Comparison of ENCODE assay signal across 10 cellular contexts in genomic region chr9:94140418-94140780, GRCh38. TPM values are rescaled to one million over a fixed set of nuclear protein-coding genes. Genes with fewer than 3 reads are reported as not detected.
DNase-seq lines count a peak whose midpoint lies in the region; ATAC-seq, FAIRE-seq and TF ChIP-seq lines count a peak whose summit lies in the region.
"Had no signal": no experiment of that assay in that cellular context is flagged by ENCODE, and none has a peak within 500 bp of the region (broad histone marks: within the 10 kb centered on the region; RNA-seq: fewer than 3 reads in every experiment).

No MANE protein-coding gene starts in this region.

- TF ChIP-seq CTCF in Panc1 (IDR thresholded peaks at IDR 0.05) (no peak), bronchial epithelial cell (IDR thresholded peaks at IDR 0.05; ENCODE audit: insufficient read depth, low read length, severe bottlenecking) (no peak)

- no peaks in the 10 kb centered on the region for H3K27me3 Mint-ChIP-seq in activated T-cell treated with anti-CD3 and anti-CD28 coated beads, Interleukin-2, amount 50 U/mL, for 24 hours

- H3K4me3 Mint-ChIP-seq in activated T-cell treated with anti-CD3 and anti-CD28 coated beads, Interleukin-2, amount 50 U/mL, for 24 hours, result no peak overlapping the region
- H3K4me3 Mint-ChIP-seq: H9 had no signal

- no peaks in the 10 kb centered on the region for H3K36me3 Mint-ChIP-seq in activated T-cell treated with anti-CD3 and anti-CD28 coated beads, Interleukin-2, amount 50 U/mL, for 24 hours (ENCODE audit: low read depth)

- peak overlapping the region; percentile 9 to 54 for H3K4ac ChIP-seq in mesenchymal stem cell (ENCODE audit: low read depth in 1 of 2, low read length in 2 of 2)

- H2AFZ ChIP-seq in mesenchymal stem cell (ENCODE audit: low read depth, low read length), result peak overlapping the region; percentile 75

- no peak overlapping the region for H3K23ac ChIP-seq in mesenchymal stem cell (ENCODE audit: low read length in 2 of 2)

- H3K9me3 Mint-ChIP-seq in activated T-cell treated with anti-CD3 and anti-CD28 coated beads, Interleukin-2, amount 50 U/mL, for 24 hours, result no peaks in the 10 kb centered on the region
- H3K9me3 Mint-ChIP-seq: H9 had no signal

- H3K9me3 ChIP-seq in Panc1 (ENCODE audit: control insufficient read depth, insufficient read depth, low read depth, low read length) (no peaks in the 10 kb centered on the region), mesenchymal stem cell (ENCODE audit: control insufficient read depth, low read length) (no peaks in the 10 kb centered on the region)

- H3K36me3 ChIP-seq in Panc1 (ENCODE audit: control insufficient read depth, insufficient read depth, low read length), result no peaks in the 10 kb centered on the region
- no peaks in the 10 kb centered on the region for H3K36me3 ChIP-seq in bronchial epithelial cell (ENCODE audit: control insufficient read depth, insufficient read depth, low read length)
- H3K36me3 ChIP-seq in mesenchymal stem cell (ENCODE audit: control insufficient read depth in 1 of 2, insufficient read depth in 2 of 2, low read depth in 1 of 2, low read length in 2 of 2), result no peaks in the 10 kb centered on the region

- H3K27ac ChIP-seq in Panc1 (ENCODE audit: low read length), result peak overlapping the region; percentile 76
- H3K27ac ChIP-seq in mesenchymal stem cell (ENCODE audit: low read length, poor library complexity, severe bottlenecking), result peak overlapping the region; percentile 79
- H3K27ac ChIP-seq in substantia nigra (ENCODE audit: low read depth, low read length, poor library complexity, severe bottlenecking), result peak overlapping the region; percentile 39

- ATAC-seq in Panc1, result no peak
- ATAC-seq in HG03571 (IDR thresholded peaks at IDR 0.05; ENCODE audit: unreplicated experiment), result no peak

- peak overlapping the region; percentile 84 for H4K91ac ChIP-seq in mesenchymal stem cell (ENCODE audit: low read length)

- POLR2A ChIA-PET in Panc1 (lab: Charles Lee), result interaction anchor here (1.4 kb wide), 1 partner anchor 27 kb away, joined by 6 read pairs; no protein-coding TSS in a partner anchor

- H3K4me1 Mint-ChIP-seq in activated T-cell treated with anti-CD3 and anti-CD28 coated beads, Interleukin-2, amount 50 U/mL, for 24 hours (ENCODE audit: low read depth), result no peaks in the 10 kb centered on the region

- no peak overlapping the region for H2BK5ac ChIP-seq in mesenchymal stem cell (ENCODE audit: low read depth, low read length, poor library complexity, severe bottlenecking)

- H3K4me2 ChIP-seq in mesenchymal stem cell (ENCODE audit: low read length, poor library complexity, severe bottlenecking), result peak overlapping the region; percentile 6

- H3K18ac ChIP-seq in mesenchymal stem cell (ENCODE audit: low read depth in 1 of 2, low read length in 2 of 2), result peak overlapping the region; percentile 84

- H3K27ac Mint-ChIP-seq in activated T-cell treated with anti-CD3 and anti-CD28 coated beads, Interleukin-2, amount 50 U/mL, for 24 hours, result no peak overlapping the region
- H3K27ac Mint-ChIP-seq: H9 had no signal

- H2BK12ac ChIP-seq in mesenchymal stem cell (ENCODE audit: low read length in 2 of 2), result peak overlapping the region; percentile 86 to 93

- in situ Hi-C loops in Panc1 (cut with HindIII; ENCODE audit: low pct_unique_long_range_greater_than_20kb, low sequenced_read_pairs), result no loop called here

- H3K14ac ChIP-seq in mesenchymal stem cell (ENCODE audit: low read length in 2 of 2), result no peak overlapping the region

- intact Hi-C loops in Panc1 (cut with micrococcal nuclease; ENCODE audit: unreplicated experiment), result no loop called here

- H2AK5ac ChIP-seq in mesenchymal stem cell (ENCODE audit: low read length, severe bottlenecking), result peak overlapping the region; percentile 67

- H2BK15ac ChIP-seq in mesenchymal stem cell (ENCODE audit: low read depth, poor library complexity, severe bottlenecking), result peak overlapping the region; percentile 31

- 90% methylated on average over 1 of the region's 4 CpGs for WGBS in mesenchymal stem cell

- DNase-seq in Panc1 (ENCODE audit: low read depth, low spot score), result no peak
- DNase-seq in bronchial epithelial cell (ENCODE audit: low read depth), result peak; percentile 29
- no peak for DNase-seq in mesenchymal stem cell
- DNase-seq in substantia nigra (lab: John Stamatoyannopoulos, UW), result no peak
- no peak for DNase-seq in germinal center (ENCODE audit: low spot score)
- no peak for DNase-seq in activated T-cell treated with anti-CD3 and anti-CD28 coated beads, Interleukin-2, amount 50 U/mL, for 24 hours
- DNase-seq in cortex of kidney (lab: John Stamatoyannopoulos, UW), result no peak
- DNase-seq: H9, KG1 had no signal

- H2BK120ac ChIP-seq in mesenchymal stem cell (ENCODE audit: low read depth, low read length), result peak overlapping the region; percentile 36

- no TSS peak for BruUV-seq in Panc1 (replicated peaks; lab: Mats Ljungman, UMichigan)

- H4K8ac ChIP-seq in mesenchymal stem cell (ENCODE audit: low read length), result peak overlapping the region; percentile 53

- H3K4me1 ChIP-seq in Panc1 (ENCODE audit: control insufficient read depth, insufficient read depth, low read length), result peaks cover 23% of the 10 kb centered on the region; the same call in 1 of the 2 replicates
- H3K4me1 ChIP-seq in mesenchymal stem cell (ENCODE audit: control insufficient read depth, insufficient read depth, low read depth, low read length), result peaks cover 18% of the 10 kb centered on the region

- peak overlapping the region in 1 of 2 experiments; percentile 24; a peak in 1 of 4 replicates for H3K4me3 ChIP-seq in Panc1 (ENCODE audit: low read depth in 2 of 2, low read length in 2 of 2)
- no peak overlapping the region for H3K4me3 ChIP-seq in bronchial epithelial cell (ENCODE audit: low read depth, low read length)
- peak overlapping the region in 1 of 2 experiments; percentile 64 for H3K4me3 ChIP-seq in mesenchymal stem cell (ENCODE audit: insufficient read depth in 1 of 2, low read depth in 1 of 2, low read length in 2 of 2)

- no peaks in the 10 kb centered on the region for H3K79me1 ChIP-seq in mesenchymal stem cell (replicated peaks; ENCODE audit: low read length, poor library complexity, severe bottlenecking)

- CTCF ChIA-PET in Panc1 (lab: Charles Lee), result no interaction called here

- H3K27me3 ChIP-seq in Panc1 (ENCODE audit: control insufficient read depth, insufficient read depth, low read length) (no peaks in the 10 kb centered on the region), bronchial epithelial cell (ENCODE audit: control insufficient read depth, insufficient read depth, low read length) (no peaks in the 10 kb centered on the region), mesenchymal stem cell (ENCODE audit: control insufficient read depth in 1 of 2, insufficient read depth in 1 of 2, low read length in 2 of 2) (no peaks in the 10 kb centered on the region)

- FAIRE-seq in bronchial epithelial cell (lab: Jason Lieb, UNC), result no peak

- H3K9ac ChIP-seq in mesenchymal stem cell (ENCODE audit: low read length), result peak overlapping the region; percentile 81

RNA-seq across cellular contexts. Expression of gene PTPDC1, which starts 56.1 kb away (rescaled TPM):
- total RNA-seq in Panc1 (2021; ENCODE audit: unreplicated experiment), result 10.6 TPM
- polyA plus RNA-seq in Panc1 (2012; ENCODE audit: insufficient read length), result 4.5 TPM
- 7.9 and 11.1 TPM in 2 replicates for total RNA-seq in bronchial epithelial cell
- 3.7 TPM for polyA plus RNA-seq in mesenchymal stem cell (2013, experiment 1 of 2)
- 3.6 TPM for polyA plus RNA-seq in mesenchymal stem cell (2013, experiment 2 of 2)
